In the genomic region with DNA sequence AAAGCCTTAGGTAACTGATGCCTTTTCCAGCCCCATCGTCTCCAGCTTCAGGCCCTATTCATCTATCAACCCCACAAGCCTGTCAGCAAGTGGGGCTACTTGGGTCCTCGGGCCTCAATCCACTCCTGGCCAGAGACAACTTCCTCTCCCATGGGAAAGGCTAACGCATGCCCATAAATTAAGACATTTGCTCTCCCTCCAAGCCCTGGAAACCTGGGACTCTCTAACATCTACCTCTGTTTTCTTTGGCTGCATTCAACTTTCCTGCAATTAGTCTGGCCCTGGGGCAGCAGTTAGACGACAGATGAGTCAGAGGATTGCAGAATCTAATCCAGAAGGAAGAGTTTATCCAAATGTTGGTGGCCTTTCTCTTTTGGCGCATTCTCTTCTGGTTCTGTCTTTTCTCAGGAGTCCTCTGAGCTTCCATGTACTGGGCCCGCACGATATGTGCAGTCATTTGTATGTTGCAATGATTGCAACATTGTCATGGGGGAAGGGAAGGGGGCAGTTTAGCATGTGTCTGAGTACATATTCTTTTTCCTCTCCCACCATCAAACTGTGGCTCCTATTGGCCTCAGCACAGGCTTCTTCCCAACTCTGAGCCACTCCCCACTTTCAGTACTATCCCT, we compare ENCODE assay signal across 2 cellular contexts.
TF ChIP-seq lines count a peak whose summit lies in the region.

No MANE protein-coding gene starts in this region.

TF ChIP-seq in A549, 52 proteins besides CTCF, POLR2A, EP300 and RAD21 (continued from another document):
- TF ChIP-seq, protein P1, sequence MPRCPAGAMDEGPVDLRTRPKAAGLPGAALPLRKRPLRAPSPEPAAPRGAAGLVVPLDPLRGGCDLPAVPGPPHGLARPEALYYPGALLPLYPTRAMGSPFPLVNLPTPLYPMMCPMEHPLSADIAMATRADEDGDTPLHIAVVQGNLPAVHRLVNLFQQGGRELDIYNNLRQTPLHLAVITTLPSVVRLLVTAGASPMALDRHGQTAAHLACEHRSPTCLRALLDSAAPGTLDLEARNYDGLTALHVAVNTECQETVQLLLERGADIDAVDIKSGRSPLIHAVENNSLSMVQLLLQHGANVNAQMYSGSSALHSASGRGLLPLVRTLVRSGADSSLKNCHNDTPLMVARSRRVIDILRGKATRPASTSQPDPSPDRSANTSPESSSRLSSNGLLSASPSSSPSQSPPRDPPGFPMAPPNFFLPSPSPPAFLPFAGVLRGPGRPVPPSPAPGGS (IDR thresholded peaks at IDR 0.05): peak; percentile 87
- TF ChIP-seq EHF (CRISPR knock-in tag; IDR thresholded peaks at IDR 0.05) (no peak), JUN (IDR thresholded peaks at IDR 0.05) (peak; percentile 83 to 86; a peak in 3 of 5 replicates), SREBF2 (IDR thresholded peaks at IDR 0.05) (no peak), SMC3 (IDR thresholded peaks at IDR 0.05) (peak; percentile 36; the same call in 1 of the 3 replicates), ZSCAN20 (CRISPR knock-in tag; IDR thresholded peaks at IDR 0.05) (no peak), CHD2 (IDR thresholded peaks at IDR 0.05; ENCODE audit: low read length, partially characterized antibody) (no peak), TP53 (CRISPR knock-in tag; IDR thresholded peaks at IDR 0.05) (no peak), PHF8 (IDR thresholded peaks at IDR 0.05; ENCODE audit: borderline replicate concordance, low read depth) (no peak), ESRRA (IDR thresholded peaks at IDR 0.05; ENCODE audit: borderline replicate concordance, low read length) (no peak), FOXS1 (CRISPR knock-in tag; IDR thresholded peaks at IDR 0.05) (peak; percentile 95; the same call in 1 of the 2 replicates), JUNB (IDR thresholded peaks at IDR 0.05) (peak; percentile 92), NFE2L2 (conservative IDR thresholded peaks at IDR 0.05; ENCODE audit: low read length) (no peak), CEBPB (IDR thresholded peaks at IDR 0.05) (peak; percentile 94 to 98), GATA3 (IDR thresholded peaks at IDR 0.05; ENCODE audit: borderline replicate concordance) (peak; percentile 50; the same call in 1 of the 2 replicates), FOSL2 (IDR thresholded peaks at IDR 0.05) (peak; percentile 87), FOSL2 (CRISPR knock-in tag; IDR thresholded peaks at IDR 0.05) (peak; percentile 84), FOSB (CRISPR knock-in tag; IDR thresholded peaks at IDR 0.05) (no peak), MYC (IDR thresholded peaks at IDR 0.05; ENCODE audit: borderline replicate concordance, low read length) (no peak)
- TF ChIP-seq, protein P2, sequence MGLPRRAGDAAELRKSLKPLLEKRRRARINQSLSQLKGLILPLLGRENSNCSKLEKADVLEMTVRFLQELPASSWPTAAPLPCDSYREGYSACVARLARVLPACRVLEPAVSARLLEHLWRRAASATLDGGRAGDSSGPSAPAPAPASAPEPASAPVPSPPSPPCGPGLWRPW (IDR thresholded peaks at IDR 0.05): peak; percentile 94
- TF ChIP-seq, protein P3, sequence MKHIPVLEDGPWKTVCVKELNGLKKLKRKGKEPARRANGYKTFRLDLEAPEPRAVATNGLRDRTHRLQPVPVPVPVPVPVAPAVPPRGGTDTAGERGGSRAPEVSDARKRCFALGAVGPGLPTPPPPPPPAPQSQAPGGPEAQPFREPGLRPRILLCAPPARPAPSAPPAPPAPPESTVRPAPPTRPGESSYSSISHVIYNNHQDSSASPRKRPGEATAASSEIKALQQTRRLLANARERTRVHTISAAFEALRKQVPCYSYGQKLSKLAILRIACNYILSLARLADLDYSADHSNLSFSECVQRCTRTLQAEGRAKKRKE (CRISPR knock-in tag; IDR thresholded peaks at IDR 0.05; ENCODE audit: low read depth): no peak
- TF ChIP-seq, protein P4, sequence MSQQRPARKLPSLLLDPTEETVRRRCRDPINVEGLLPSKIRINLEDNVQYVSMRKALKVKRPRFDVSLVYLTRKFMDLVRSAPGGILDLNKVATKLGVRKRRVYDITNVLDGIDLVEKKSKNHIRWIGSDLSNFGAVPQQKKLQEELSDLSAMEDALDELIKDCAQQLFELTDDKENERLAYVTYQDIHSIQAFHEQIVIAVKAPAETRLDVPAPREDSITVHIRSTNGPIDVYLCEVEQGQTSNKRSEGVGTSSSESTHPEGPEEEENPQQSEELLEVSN (IDR thresholded peaks at IDR 0.05; ENCODE audit: borderline replicate concordance, low read depth): 0 out of 2 replicates have a peak, but pooled peaks have one; percentile 34

TF ChIP-seq in K562, 482 proteins besides CTCF, POLR2A, EP300 and RAD21 (continued from another document):
- TF ChIP-seq MYC (IDR thresholded peaks at IDR 0.05; ENCODE audit: low read depth, low read length) (peak; percentile 50; the same call in 1 of the 2 replicates), MYC (CRISPR knock-in tag; IDR thresholded peaks at IDR 0.05; ENCODE audit: borderline replicate concordance, low read depth) (no peak), MYNN (IDR thresholded peaks at IDR 0.05) (no peak), MYNN (CRISPR knock-in tag; IDR thresholded peaks at IDR 0.05) (no peak), TRIM24 (IDR thresholded peaks at IDR 0.05) (peak; percentile 79 to 81; a peak in 3 of 4 replicates), EZH2 (IDR thresholded peaks at IDR 0.05; ENCODE audit: borderline replicate concordance, low read depth, low read length) (no peak), MTF1 (CRISPR knock-in tag; IDR thresholded peaks at IDR 0.05; ENCODE audit: borderline replicate concordance) (no peak), CEBPG (CRISPR knock-in tag; IDR thresholded peaks at IDR 0.05) (peak; percentile 91), CEBPG (tag; conservative IDR thresholded peaks at IDR 0.05 in 1 of 2, IDR thresholded peaks at IDR 0.05 in 1 of 2) (peak; percentile 95 to 96)
- TF ChIP-seq, protein P5, sequence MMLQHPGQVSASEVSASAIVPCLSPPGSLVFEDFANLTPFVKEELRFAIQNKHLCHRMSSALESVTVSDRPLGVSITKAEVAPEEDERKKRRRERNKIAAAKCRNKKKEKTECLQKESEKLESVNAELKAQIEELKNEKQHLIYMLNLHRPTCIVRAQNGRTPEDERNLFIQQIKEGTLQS (IDR thresholded peaks at IDR 0.05): peak; percentile 37; the same call in 1 of the 2 replicates
- TF ChIP-seq, protein P5 (CRISPR knock-in tag; conservative IDR thresholded peaks at IDR 0.05): no peak
- TF ChIP-seq, protein P6, sequence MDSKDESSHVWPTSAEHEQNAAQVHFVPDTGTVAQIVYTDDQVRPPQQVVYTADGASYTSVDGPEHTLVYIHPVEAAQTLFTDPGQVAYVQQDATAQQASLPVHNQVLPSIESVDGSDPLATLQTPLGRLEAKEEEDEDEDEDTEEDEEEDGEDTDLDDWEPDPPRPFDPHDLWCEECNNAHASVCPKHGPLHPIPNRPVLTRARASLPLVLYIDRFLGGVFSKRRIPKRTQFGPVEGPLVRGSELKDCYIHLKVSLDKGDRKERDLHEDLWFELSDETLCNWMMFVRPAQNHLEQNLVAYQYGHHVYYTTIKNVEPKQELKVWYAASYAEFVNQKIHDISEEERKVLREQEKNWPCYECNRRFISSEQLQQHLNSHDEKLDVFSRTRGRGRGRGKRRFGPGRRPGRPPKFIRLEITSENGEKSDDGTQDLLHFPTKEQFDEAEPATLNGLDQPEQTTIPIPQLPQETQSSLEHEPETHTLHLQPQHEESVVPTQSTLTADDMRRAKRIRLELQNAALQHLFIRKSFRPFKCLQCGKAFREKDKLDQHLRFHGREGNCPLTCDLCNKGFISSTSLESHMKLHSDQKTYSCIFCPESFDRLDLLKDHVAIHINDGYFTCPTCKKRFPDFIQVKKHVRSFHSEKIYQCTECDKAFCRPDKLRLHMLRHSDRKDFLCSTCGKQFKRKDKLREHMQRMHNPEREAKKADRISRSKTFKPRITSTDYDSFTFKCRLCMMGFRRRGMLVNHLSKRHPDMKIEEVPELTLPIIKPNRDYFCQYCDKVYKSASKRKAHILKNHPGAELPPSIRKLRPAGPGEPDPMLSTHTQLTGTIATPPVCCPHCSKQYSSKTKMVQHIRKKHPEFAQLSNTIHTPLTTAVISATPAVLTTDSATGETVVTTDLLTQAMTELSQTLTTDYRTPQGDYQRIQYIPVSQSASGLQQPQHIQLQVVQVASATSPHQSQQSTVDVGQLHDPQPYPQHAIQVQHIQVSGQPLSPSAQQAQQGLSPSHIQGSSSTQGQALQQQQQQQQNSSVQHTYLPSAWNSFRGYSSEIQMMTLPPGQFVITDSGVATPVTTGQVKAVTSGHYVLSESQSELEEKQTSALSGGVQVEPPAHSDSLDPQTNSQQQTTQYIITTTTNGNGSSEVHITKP (IDR thresholded peaks at IDR 0.05; ENCODE audit: partially characterized antibody): no peak
- TF ChIP-seq, protein P7, sequence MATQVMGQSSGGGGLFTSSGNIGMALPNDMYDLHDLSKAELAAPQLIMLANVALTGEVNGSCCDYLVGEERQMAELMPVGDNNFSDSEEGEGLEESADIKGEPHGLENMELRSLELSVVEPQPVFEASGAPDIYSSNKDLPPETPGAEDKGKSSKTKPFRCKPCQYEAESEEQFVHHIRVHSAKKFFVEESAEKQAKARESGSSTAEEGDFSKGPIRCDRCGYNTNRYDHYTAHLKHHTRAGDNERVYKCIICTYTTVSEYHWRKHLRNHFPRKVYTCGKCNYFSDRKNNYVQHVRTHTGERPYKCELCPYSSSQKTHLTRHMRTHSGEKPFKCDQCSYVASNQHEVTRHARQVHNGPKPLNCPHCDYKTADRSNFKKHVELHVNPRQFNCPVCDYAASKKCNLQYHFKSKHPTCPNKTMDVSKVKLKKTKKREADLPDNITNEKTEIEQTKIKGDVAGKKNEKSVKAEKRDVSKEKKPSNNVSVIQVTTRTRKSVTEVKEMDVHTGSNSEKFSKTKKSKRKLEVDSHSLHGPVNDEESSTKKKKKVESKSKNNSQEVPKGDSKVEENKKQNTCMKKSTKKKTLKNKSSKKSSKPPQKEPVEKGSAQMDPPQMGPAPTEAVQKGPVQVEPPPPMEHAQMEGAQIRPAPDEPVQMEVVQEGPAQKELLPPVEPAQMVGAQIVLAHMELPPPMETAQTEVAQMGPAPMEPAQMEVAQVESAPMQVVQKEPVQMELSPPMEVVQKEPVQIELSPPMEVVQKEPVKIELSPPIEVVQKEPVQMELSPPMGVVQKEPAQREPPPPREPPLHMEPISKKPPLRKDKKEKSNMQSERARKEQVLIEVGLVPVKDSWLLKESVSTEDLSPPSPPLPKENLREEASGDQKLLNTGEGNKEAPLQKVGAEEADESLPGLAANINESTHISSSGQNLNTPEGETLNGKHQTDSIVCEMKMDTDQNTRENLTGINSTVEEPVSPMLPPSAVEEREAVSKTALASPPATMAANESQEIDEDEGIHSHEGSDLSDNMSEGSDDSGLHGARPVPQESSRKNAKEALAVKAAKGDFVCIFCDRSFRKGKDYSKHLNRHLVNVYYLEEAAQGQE (CRISPR knock-in tag; IDR thresholded peaks at IDR 0.05; ENCODE audit: low read depth): 0 out of 2 replicates have a peak, but pooled peaks have one; percentile 35
